1 cellular context compared by ENCODE assay signal in genomic region chr4:30386266-30386895, GRCh38.
TF ChIP-seq lines count a peak whose summit lies in the region.

No MANE protein-coding gene starts in this region.

TF ChIP-seq in IMR-90, 13 proteins besides CTCF, POLR2A, EP300 and RAD21:
- no peak for TF ChIP-seq MAZ (IDR thresholded peaks at IDR 0.05; ENCODE audit: borderline replicate concordance, low read depth, low read length)
- TF ChIP-seq, protein P1, sequence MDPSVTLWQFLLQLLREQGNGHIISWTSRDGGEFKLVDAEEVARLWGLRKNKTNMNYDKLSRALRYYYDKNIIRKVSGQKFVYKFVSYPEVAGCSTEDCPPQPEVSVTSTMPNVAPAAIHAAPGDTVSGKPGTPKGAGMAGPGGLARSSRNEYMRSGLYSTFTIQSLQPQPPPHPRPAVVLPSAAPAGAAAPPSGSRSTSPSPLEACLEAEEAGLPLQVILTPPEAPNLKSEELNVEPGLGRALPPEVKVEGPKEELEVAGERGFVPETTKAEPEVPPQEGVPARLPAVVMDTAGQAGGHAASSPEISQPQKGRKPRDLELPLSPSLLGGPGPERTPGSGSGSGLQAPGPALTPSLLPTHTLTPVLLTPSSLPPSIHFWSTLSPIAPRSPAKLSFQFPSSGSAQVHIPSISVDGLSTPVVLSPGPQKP (IDR thresholded peaks at IDR 0.05; ENCODE audit: borderline replicate concordance, low read depth, low read length): no peak
- no peak for TF ChIP-seq MAFK (IDR thresholded peaks at IDR 0.05; ENCODE audit: low read depth, low read length)
- no peak for TF ChIP-seq CEBPB (IDR thresholded peaks at IDR 0.05; ENCODE audit: low read depth, low read length)
- no peak for TF ChIP-seq MXI1 (IDR thresholded peaks at IDR 0.05; ENCODE audit: borderline replicate concordance, low read depth, low read length)
- TF ChIP-seq SMC3 (IDR thresholded peaks at IDR 0.05; ENCODE audit: low read depth, low read length): no peak
- TF ChIP-seq NFE2L2 (IDR thresholded peaks at IDR 0.05; ENCODE audit: low read depth, low read length): no peak
- no peak for TF ChIP-seq CHD1 (IDR thresholded peaks at IDR 0.05; ENCODE audit: low read depth, low read length)
- no peak for TF ChIP-seq RFX5 (IDR thresholded peaks at IDR 0.05; ENCODE audit: low read depth, low read length)
TF ChIP-seq in IMR-90: peak in this region for 0.
